ENCODE assay signal across 22 cellular contexts in the genomic region with DNA sequence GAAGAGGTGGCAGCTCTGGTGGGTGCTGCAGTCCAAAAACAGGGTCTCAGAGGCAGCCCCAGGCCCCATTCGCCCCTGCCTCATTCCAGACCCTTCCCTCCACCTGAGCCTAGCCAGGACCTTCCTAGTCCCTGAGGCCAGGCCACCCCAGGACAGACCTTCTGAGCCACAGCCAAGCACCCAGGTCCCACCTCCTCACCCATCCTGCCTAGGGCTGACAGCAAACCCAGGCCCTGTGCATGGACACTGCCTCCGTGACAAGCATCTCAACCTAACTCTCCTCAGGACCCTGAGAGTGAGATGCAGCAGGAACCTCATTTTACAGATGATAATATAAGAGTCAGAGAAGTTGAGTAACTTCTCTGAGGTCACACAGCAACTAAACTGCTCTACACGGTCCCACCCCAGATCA. TPM values are rescaled to one million over a fixed set of nuclear protein-coding genes. Genes with fewer than 3 reads are reported as not detected.
DNase-seq lines count a peak whose midpoint lies in the region; ATAC-seq, FAIRE-seq and TF ChIP-seq lines count a peak whose summit lies in the region.
"Had no signal": no experiment of that assay in that cellular context is flagged by ENCODE, and none has a peak within 500 bp of the region (broad histone marks: within the 10 kb centered on the region; RNA-seq: fewer than 3 reads in every experiment).

No MANE protein-coding gene starts in this region.

- H4K20me1 ChIP-seq in K562 (replicated peaks; ENCODE audit: control insufficient read depth, insufficient read depth, low read length) = peaks cover 3% of the 10 kb centered on the region; the same call in 1 of the 2 replicates

- H3K18ac ChIP-seq in neuronal stem cell (ENCODE audit: low read length) = peak overlapping the region; percentile 61

- peak overlapping the region; percentile 94 for H3K27ac ChIP-seq in left ventricle myocardium inferior (replicated peaks)
- H3K27ac ChIP-seq in K562 (ENCODE audit: extremely low read depth, low read depth, low read length) = no peak overlapping the region
- H3K27ac ChIP-seq in neuronal stem cell (replicated peaks; ENCODE audit: low read length) = no peak overlapping the region
- H3K27ac ChIP-seq: cardiac muscle cell, transverse colon had no signal

- H3K4me2 ChIP-seq in K562 (ENCODE audit: insufficient read depth, low read length) = no peak overlapping the region
- H3K4me2 ChIP-seq in neuronal stem cell (ENCODE audit: insufficient read depth, low read length, poor library complexity, severe bottlenecking) = no peak overlapping the region

- no peaks in the 10 kb centered on the region for H3K36me3 ChIP-seq in left ventricle myocardium inferior
- no peaks in the 10 kb centered on the region for H3K36me3 ChIP-seq in K562 (ENCODE audit: control insufficient read depth, insufficient read depth, low read length)
- no peaks in the 10 kb centered on the region for H3K36me3 ChIP-seq in neuronal stem cell (replicated peaks in 1 of 2; ENCODE audit: control insufficient read depth in 2 of 2, insufficient read depth in 2 of 2, low read length in 2 of 2)
- H3K36me3 ChIP-seq: cardiac muscle cell, esophagus squamous epithelium, transverse colon had no signal

- H3K14ac ChIP-seq in neuronal stem cell (ENCODE audit: low read length) = no peak overlapping the region

- no peaks in the 10 kb centered on the region for H3K27me3 ChIP-seq in left ventricle myocardium inferior (ENCODE audit: low read depth)
- H3K27me3 ChIP-seq in K562 (ENCODE audit: control insufficient read depth in 2 of 2, insufficient read depth in 2 of 2, low read length in 2 of 2) = peaks cover 0 to 26% of the 10 kb centered on the region in 2 experiments; a peak in 3 of 5 replicates
- peaks cover 0 to 3% (median 0%) of the 10 kb centered on the region in 3 experiments for H3K27me3 ChIP-seq in neuronal stem cell (ENCODE audit: control insufficient read depth in 3 of 3, insufficient read depth in 3 of 3, low read depth in 1 of 3, low read length in 3 of 3)
- H3K27me3 ChIP-seq: cardiac muscle cell, transverse colon had no signal

- TF ChIP-seq CTCF in left ventricle myocardium inferior (IDR thresholded peaks at IDR 0.05; ENCODE audit: borderline replicate concordance) (no peak), K562 (IDR thresholded peaks at IDR 0.05 in 2 of 3, conservative IDR thresholded peaks at IDR 0.05 in 1 of 3; ENCODE audit: insufficient read depth in 2 of 3, low read depth in 1 of 3, low read length in 3 of 3) (no peak)

- no peak overlapping the region for H2BK120ac ChIP-seq in neuronal stem cell (ENCODE audit: low read depth, low read length)

- H4K8ac ChIP-seq in neuronal stem cell (ENCODE audit: low read depth, low read length) = no peak overlapping the region

- ATAC-seq in Right ventricle myocardium inferior (no peak), K562 (no peak)
- ATAC-seq: activated naive CD8-positive, alpha-beta T cell treated with anti-CD3 and anti-CD28 coated beads, Interleukin-2, amount 50 U/mL, for 24 hours; naive thymus-derived CD4-positive, alpha-beta T cell; stimulated activated naive B cell treated with anti-CD40 and anti-IgM and Interleukin-4, amounts not matched to agents 10 μg/mL and 1 μg/mL and 100 μg/mL, for 72 hours had no signal

- no peak for TF ChIP-seq POLR2A in K562 (conservative IDR thresholded peaks at IDR 0.05)

- POLR2A ChIA-PET in K562 (lab: Yijun Ruan, JAX) = interaction anchor here (0.5 to 1.6 kb wide), 2 partner anchors 8 to 42 kb away, joined by 3 to 6 read pairs; no protein-coding TSS in a partner anchor

- no peak overlapping the region for H2BK15ac ChIP-seq in neuronal stem cell (ENCODE audit: low read length)

- H3K9me3 ChIP-seq in left ventricle myocardium inferior (replicated peaks) (peaks cover 13% of the 10 kb centered on the region), K562 (replicated peaks; ENCODE audit: control insufficient read depth, insufficient read depth, low read depth, low read length) (no peaks in the 10 kb centered on the region), neuronal stem cell (replicated peaks in 1 of 2; ENCODE audit: control insufficient read depth in 2 of 2, insufficient read depth in 1 of 2, low read depth in 1 of 2, low read length in 2 of 2) (peaks cover 7 to 10% of the 10 kb centered on the region in 2 donors)

- in situ Hi-C loops in K562 (cut with MboI) = no loop called here

- no peak overlapping the region for H3K23ac ChIP-seq in neuronal stem cell (ENCODE audit: low read depth, low read length, poor library complexity)

- H3K79me1 ChIP-seq in neuronal stem cell (ENCODE audit: low read depth, low read length) = no peaks in the 10 kb centered on the region

- TF ChIP-seq RAD21 in K562 (CRISPR knock-in tag; conservative IDR thresholded peaks at IDR 0.05 in 1 of 2, IDR thresholded peaks at IDR 0.05 in 1 of 2) = no peak

- H2AK5ac ChIP-seq in neuronal stem cell (ENCODE audit: low read depth, low read length) = no peak overlapping the region

- no peak for DNase-seq in left ventricle myocardium inferior
- no peak for DNase-seq in Right ventricle myocardium inferior (ENCODE audit: missing footprints)
- no peak for DNase-seq in K562 (ENCODE audit: extremely low read depth in 1 of 4, low spot score in 3 of 4)
- no peak for DNase-seq in neuronal stem cell (ENCODE audit: low spot score)
- no peak for DNase-seq in kidney glomerular epithelial cell (lab: John Stamatoyannopoulos, UW)
- no peak for DNase-seq in GF-D8 (lab: John Stamatoyannopoulos, UW)
- no peak for DNase-seq in midbrain (lab: John Stamatoyannopoulos, UW)
- no peak for DNase-seq in NCI-H2196 treated with DMSO at 0.1 percent for 48 hours (lab: John Stamatoyannopoulos, UW; ENCODE audit: unreplicated experiment)
- DNase-seq: activated naive CD8-positive, alpha-beta T cell treated with anti-CD3 and anti-CD28 coated beads, Interleukin-2, amount 50 U/mL, for 24 hours; esophagus squamous epithelium; GOT3; NCI-H2029; NCI-H510A; RPMI8226; stimulated activated CD4-positive, alpha-beta T cell treated with anti-CD3 and anti-CD28 coated beads, Interleukin-15, amount 100 ng/mL, for 24 hours; stimulated activated naive B cell treated with anti-CD40 and anti-IgM and Interleukin-4, amounts not matched to agents 10 μg/mL and 1 μg/mL and 100 μg/mL, for 72 hours; SW 1271 had no signal

- peaks cover 67% of the 10 kb centered on the region for H3K4me1 ChIP-seq in left ventricle myocardium inferior
- H3K4me1 ChIP-seq in K562 (replicated peaks in 1 of 2; ENCODE audit: control insufficient read depth in 2 of 2, insufficient read depth in 2 of 2, low read length in 2 of 2) = peaks cover 0 to 8% of the 10 kb centered on the region in 2 experiments; a peak in 1 of 5 replicates
- H3K4me1 ChIP-seq in neuronal stem cell (ENCODE audit: control insufficient read depth in 2 of 2, insufficient read depth in 1 of 2, low read depth in 1 of 2, low read length in 2 of 2) = peaks cover 0 to 12% of the 10 kb centered on the region in 2 donors
- H3K4me1 ChIP-seq: transverse colon had no signal

- WGBS in K562 (ENCODE audit: insufficient coverage, low coverage, missing lambda C conversion rate) = 2% methylated on average over 3 of the region's 3 CpGs
- no CpG with 5 or more reads among the region's 3 CpGs for WGBS in neuronal stem cell (ENCODE audit: extremely low coverage in 2 of 2, insufficient read length in 2 of 2, insufficient replicate concordance in 1 of 2), 2 donors

- no peak overlapping the region for H2AFZ ChIP-seq in K562 (ENCODE audit: low read depth, low read length)
- H2AFZ ChIP-seq in neuronal stem cell (ENCODE audit: low read length) = peak overlapping the region; percentile 46

- CTCF ChIA-PET in K562 (lab: Yijun Ruan, JAX; ENCODE audit: low intra/inter-chr PET ratio) = no interaction called here

- H3K9ac ChIP-seq in K562 (ENCODE audit: insufficient read depth in 1 of 2, low read depth in 2 of 2, low read length in 2 of 2) (no peak overlapping the region), neuronal stem cell (ENCODE audit: low read depth, low read length, poor library complexity) (no peak overlapping the region)

- no peak overlapping the region for H3K4ac ChIP-seq in neuronal stem cell (ENCODE audit: low read length)

- H2BK12ac ChIP-seq in neuronal stem cell (ENCODE audit: low read length) = peak overlapping the region; percentile 14

- no peaks in the 10 kb centered on the region for H3K79me2 ChIP-seq in K562 (ENCODE audit: control insufficient read depth, insufficient read depth, low read length)

- BruUV-seq in K562 (replicated peaks; lab: Mats Ljungman, UMichigan) = no TSS peak

- H3K9me1 ChIP-seq in K562 (ENCODE audit: control insufficient read depth, insufficient read depth, low read length) = no peaks in the 10 kb centered on the region

- H3K4me3 ChIP-seq in left ventricle myocardium inferior = no peak overlapping the region
- no peak overlapping the region for H3K4me3 ChIP-seq in K562
- H3K4me3 ChIP-seq in neuronal stem cell (ENCODE audit: low read length in 2 of 2) = no peak overlapping the region
- H3K4me3 ChIP-seq: cardiac muscle cell, esophagus squamous epithelium, transverse colon had no signal

- intact Hi-C loops in left ventricle myocardium inferior (cut with micrococcal nuclease) (no loop called here), Right ventricle myocardium inferior (cut with DNase I) (no loop called here), K562 (cut with micrococcal nuclease) (no loop called here)

- FAIRE-seq in K562 (lab: Jason Lieb, UNC) = no peak
- FAIRE-seq: GM18507 had no signal

- H4K91ac ChIP-seq in neuronal stem cell (ENCODE audit: low read depth, low read length, poor library complexity) = no peak overlapping the region

- no peak overlapping the region for H2BK5ac ChIP-seq in neuronal stem cell (ENCODE audit: low read length)

- TF ChIP-seq EP300 in K562 (IDR thresholded peaks at IDR 0.05; ENCODE audit: low read length) = no peak

RNA-seq across cellular contexts. Expression of a gene that starts 15.5 kb away (rescaled TPM):
- 2.9 TPM for total RNA-seq in left ventricle myocardium inferior
- 6.9 TPM for total RNA-seq in Right ventricle myocardium inferior
- 0.07 and 0.11 TPM in 2 replicates for total RNA-seq in K562 (2011; cell fraction: chromatin; rRNA removed; ENCODE audit: low replicate concordance)
- total RNA-seq in K562 (2011; cell fraction: nucleolus; rRNA removed) = 0.13 and 0.17 TPM in 2 replicates
- total RNA-seq in K562 (2011; cell fraction: nucleoplasm; rRNA removed) = not detected in 2 replicates
- not detected in 2 replicates for total RNA-seq in K562 (2014; rRNA removed)
- total RNA-seq in K562 (2014; rRNA removed; fragmentation: Illumina TruSeq; extraction: Trizol) = not detected in 2 replicates
- total RNA-seq in K562 (2015; rRNA removed; fragmentation: Illumina TruSeq; extraction: Trizol) = not detected in 2 replicates
- not detected in 2 replicates for total RNA-seq in K562 (2021)
- not detected in 2 replicates for polyA plus RNA-seq in K562 (2011; rRNA removed)
- 0.04 TPM in 1 of 2 replicates, not detected in the other for polyA plus RNA-seq in K562 (2011; cell fraction: cytosol; rRNA removed)
- 0.14 and 0.27 TPM in 2 replicates for polyA plus RNA-seq in K562 (2011; cell fraction: nucleus; rRNA removed)
- 0.03 TPM in 1 of 2 replicates, not detected in the other for polyA plus RNA-seq in K562 (2012)
- not detected in 2 replicates for polyA plus RNA-seq in K562 (2014; fragmentation: Illumina TruSeq; extraction: Trizol)
- not detected for polyA plus RNA-seq in K562 (2014; fragmentation: Nextera tagmentation; extraction: Ambion mirVana)
- not detected in 2 replicates for polyA plus RNA-seq in K562 (2014; rRNA removed)
- not detected in 2 replicates for polyA minus RNA-seq in K562 (2011; rRNA and poly(A)+ RNA removed)
- not detected in 2 replicates for polyA minus RNA-seq in K562 (2011; cell fraction: cytosol; rRNA and poly(A)+ RNA removed)
- not detected in 2 replicates for polyA minus RNA-seq in K562 (2011; cell fraction: nucleus; rRNA and poly(A)+ RNA removed)
- polyA plus RNA-seq in neuronal stem cell (2013, experiment 1 of 2) = 3.6 TPM
- 3.7 TPM for polyA plus RNA-seq in neuronal stem cell (2013, experiment 2 of 2)
- polyA plus RNA-seq: naive thymus-derived CD4-positive, alpha-beta T cell had no signal

RNA-seq across cellular contexts. Expression of a gene that starts 37.4 kb away (rescaled TPM):
- not detected for total RNA-seq in left ventricle myocardium inferior
- not detected for total RNA-seq in Right ventricle myocardium inferior
- total RNA-seq in K562 (2011; cell fraction: chromatin; rRNA removed; ENCODE audit: low replicate concordance) = not detected in 2 replicates
- total RNA-seq in K562 (2011; cell fraction: nucleolus; rRNA removed) = not detected in 2 replicates
- total RNA-seq in K562 (2011; cell fraction: nucleoplasm; rRNA removed) = not detected in 2 replicates
- total RNA-seq in K562 (2014; rRNA removed) = not detected in 2 replicates
- not detected in 2 replicates for total RNA-seq in K562 (2014; rRNA removed; fragmentation: Illumina TruSeq; extraction: Trizol)
- total RNA-seq in K562 (2015; rRNA removed; fragmentation: Illumina TruSeq; extraction: Trizol) = not detected in 2 replicates
- total RNA-seq in K562 (2021) = not detected in 2 replicates
- not detected in 2 replicates for polyA plus RNA-seq in K562 (2011; rRNA removed)
- not detected in 2 replicates for polyA plus RNA-seq in K562 (2011; cell fraction: cytosol; rRNA removed)
- not detected in 2 replicates for polyA plus RNA-seq in K562 (2011; cell fraction: nucleus; rRNA removed)
- not detected in 2 replicates for polyA plus RNA-seq in K562 (2012)
- polyA plus RNA-seq in K562 (2014; fragmentation: Illumina TruSeq; extraction: Trizol) = not detected in 2 replicates
- polyA plus RNA-seq in K562 (2014; fragmentation: Nextera tagmentation; extraction: Ambion mirVana) = not detected
- not detected in 2 replicates for polyA plus RNA-seq in K562 (2014; rRNA removed)
- polyA minus RNA-seq in K562 (2011; rRNA and poly(A)+ RNA removed) = not detected in 2 replicates
- polyA minus RNA-seq in K562 (2011; cell fraction: cytosol; rRNA and poly(A)+ RNA removed) = not detected in 2 replicates
- polyA minus RNA-seq in K562 (2011; cell fraction: nucleus; rRNA and poly(A)+ RNA removed) = not detected in 2 replicates
- polyA plus RNA-seq in neuronal stem cell (2013, experiment 1 of 2) = not detected
- polyA plus RNA-seq in neuronal stem cell (2013, experiment 2 of 2) = 0.04 TPM
- total RNA-seq: cardiac muscle cell had no signal
- polyA plus RNA-seq: cardiac muscle cell, mammary epithelial cell had no signal

RNA-seq across cellular contexts. Expression of a gene that starts 44.3 kb away (rescaled TPM):
- total RNA-seq in left ventricle myocardium inferior = 0.82 TPM
- total RNA-seq in Right ventricle myocardium inferior = 1.3 TPM
- total RNA-seq in K562 (2011; cell fraction: chromatin; rRNA removed; ENCODE audit: low replicate concordance) = 0.16 TPM in 1 of 2 replicates, not detected in the other
- 0.33 TPM in 1 of 2 replicates, not detected in the other for total RNA-seq in K562 (2011; cell fraction: nucleolus; rRNA removed)
- not detected in 2 replicates for total RNA-seq in K562 (2011; cell fraction: nucleoplasm; rRNA removed)
- not detected in 2 replicates for total RNA-seq in K562 (2014; rRNA removed)
- total RNA-seq in K562 (2014; rRNA removed; fragmentation: Illumina TruSeq; extraction: Trizol) = not detected in 2 replicates
- total RNA-seq in K562 (2015; rRNA removed; fragmentation: Illumina TruSeq; extraction: Trizol) = not detected in 2 replicates
- total RNA-seq in K562 (2021) = 0.18 and 0.42 TPM in 2 replicates
- polyA plus RNA-seq in K562 (2011; rRNA removed) = 0.04 TPM in 1 of 2 replicates, not detected in the other
- polyA plus RNA-seq in K562 (2011; cell fraction: cytosol; rRNA removed) = 0.06 and 0.07 TPM in 2 replicates
- polyA plus RNA-seq in K562 (2011; cell fraction: nucleus; rRNA removed) = 0.14 and 0.64 TPM in 2 replicates
- 0.08 TPM in 1 of 2 replicates, not detected in the other for polyA plus RNA-seq in K562 (2012)
- polyA plus RNA-seq in K562 (2014; fragmentation: Illumina TruSeq; extraction: Trizol) = not detected in 2 replicates
- polyA plus RNA-seq in K562 (2014; fragmentation: Nextera tagmentation; extraction: Ambion mirVana) = not detected
- polyA plus RNA-seq in K562 (2014; rRNA removed) = not detected in 2 replicates
- not detected in 2 replicates for polyA minus RNA-seq in K562 (2011; rRNA and poly(A)+ RNA removed)
- 0.76 and 1.8 TPM in 2 replicates for polyA minus RNA-seq in K562 (2011; cell fraction: cytosol; rRNA and poly(A)+ RNA removed)
- polyA minus RNA-seq in K562 (2011; cell fraction: nucleus; rRNA and poly(A)+ RNA removed) = 0.40 and 0.89 TPM in 2 replicates
- 0.59 TPM for polyA plus RNA-seq in neuronal stem cell (2013, experiment 1 of 2)
- polyA plus RNA-seq in neuronal stem cell (2013, experiment 2 of 2) = 0.58 TPM
